1 cellular context compared by ENCODE assay signal in genomic region chr2:210034087-210034683, GRCh38.
TF ChIP-seq lines count a peak whose summit lies in the region.

No MANE protein-coding gene starts in this region.

TF ChIP-seq in GM12878, 131 proteins besides CTCF, POLR2A, EP300 and RAD21 (continued from another document):
- no peak for TF ChIP-seq E2F8 (IDR thresholded peaks at IDR 0.05; ENCODE audit: low read depth, partially characterized antibody)
- TF ChIP-seq NFIC (IDR thresholded peaks at IDR 0.05; ENCODE audit: low read depth, low read length) = no peak
